1 cellular context compared by ENCODE assay signal in genomic region chr17:58323420-58324408, GRCh38.
TF ChIP-seq lines count a peak whose summit lies in the region.

No MANE protein-coding gene starts in this region.

TF ChIP-seq in GM12878, 131 proteins besides CTCF, POLR2A, EP300 and RAD21 (continued from another document):
- TF ChIP-seq ZBED1 (IDR thresholded peaks at IDR 0.05; ENCODE audit: borderline replicate concordance) (no peak), WRNIP1 (IDR thresholded peaks at IDR 0.05; ENCODE audit: borderline replicate concordance, low read depth, low read length) (no peak)
